In the genomic region with DNA sequence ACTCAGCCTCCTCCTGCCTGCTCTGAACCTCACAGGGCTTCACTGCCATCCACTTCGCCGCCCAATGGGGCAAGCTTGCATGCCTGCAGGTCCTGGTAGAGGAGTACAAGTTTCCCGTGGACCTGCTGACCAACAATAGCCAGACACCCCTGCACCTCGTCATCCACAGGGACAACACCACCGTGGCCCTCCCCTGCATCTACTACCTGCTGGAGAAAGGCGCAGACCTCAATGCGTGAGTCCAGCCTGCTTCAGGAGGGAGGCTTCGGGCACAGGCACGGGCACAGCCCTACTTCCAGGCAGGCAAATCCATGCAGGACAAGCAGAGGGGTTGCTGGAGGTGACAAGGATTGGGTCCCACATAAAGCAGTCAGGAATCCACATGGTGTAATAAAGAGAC, we compare ENCODE assay signal across 15 cellular contexts. TPM values are rescaled to one million over a fixed set of nuclear protein-coding genes. Genes with fewer than 3 reads are reported as not detected.
DNase-seq lines count a peak whose midpoint lies in the region; ATAC-seq and TF ChIP-seq lines count a peak whose summit lies in the region.
"Had no signal": no experiment of that assay in that cellular context is flagged by ENCODE, and none has a peak within 500 bp of the region (broad histone marks: within the 10 kb centered on the region; RNA-seq: fewer than 3 reads in every experiment).

No MANE protein-coding gene starts in this region.

- peak overlapping the region; percentile 87 to 91 for H3K27ac ChIP-seq in coronary artery
- H3K27ac ChIP-seq: PC-9 had no signal

- H3K4me3 ChIP-seq in coronary artery: no peak overlapping the region
- H3K4me3 ChIP-seq: PC-9 had no signal

- no peak overlapping the region for H3K27ac Mint-ChIP-seq in naive thymus-derived CD8-positive, alpha-beta T cell
- H3K27ac Mint-ChIP-seq in type B pancreatic cell: no peak overlapping the region
- H3K27ac Mint-ChIP-seq: activated CD4-positive, alpha-beta T cell treated with anti-CD3 and anti-CD28 coated beads, Interleukin-2, amount 10 ng/mL, durations not matched to agents 7 days and 5 days had no signal

- no peak for TF ChIP-seq CTCF in coronary artery (IDR thresholded peaks at IDR 0.05)
- no peak for TF ChIP-seq CTCF in type B pancreatic cell (conservative IDR thresholded peaks at IDR 0.05)

- DNase-seq in activated CD8-positive, alpha-beta memory T cell treated with anti-CD3 and anti-CD28 coated beads for 24 hours: peak; percentile 56
- no peak for DNase-seq in activated CD8-positive, alpha-beta memory T cell treated with anti-CD3 and anti-CD28 coated beads, Interleukin-2, amount 50 U/mL, for 48 hours
- DNase-seq in coronary artery (ENCODE audit: low spot score): peak; percentile 74
- DNase-seq in naive thymus-derived CD8-positive, alpha-beta T cell: no peak
- peak; percentile 56 for DNase-seq in type B pancreatic cell (ENCODE audit: extremely low spot score, unreplicated experiment)
- no peak for DNase-seq in NCI-H1417 (lab: John Stamatoyannopoulos, UW)
- no peak for DNase-seq in foreskin melanocyte
- DNase-seq in stimulated activated naive CD4-positive, alpha-beta T cell treated with Interleukin-2 at 50 U/mL for 16 hours (lab: John Stamatoyannopoulos, UW): no peak
- DNase-seq: activated CD4-positive, alpha-beta T cell treated with anti-CD3 and anti-CD28 coated beads, Interleukin-2, amount 10 ng/mL, durations not matched to agents 7 days and 5 days; activated effector memory CD4-positive, alpha-beta T cell treated with anti-CD3 and anti-CD28 coated beads, Interleukin-2, amount 50 U/mL, for 16 hours; kidney; MV-4-11; PC-9 had no signal

- peak overlapping the region; percentile 45 to 88 (median 67) for H3K4me3 Mint-ChIP-seq in naive thymus-derived CD8-positive, alpha-beta T cell
- H3K4me3 Mint-ChIP-seq in type B pancreatic cell: peak overlapping the region; percentile 66
- H3K4me3 Mint-ChIP-seq: activated CD4-positive, alpha-beta T cell treated with anti-CD3 and anti-CD28 coated beads, Interleukin-2, amount 10 ng/mL, durations not matched to agents 7 days and 5 days had no signal

- peaks cover 0 to 2% (median 0%) of the 10 kb centered on the region in 3 donors for H3K36me3 Mint-ChIP-seq in naive thymus-derived CD8-positive, alpha-beta T cell
- peaks cover 3% of the 10 kb centered on the region for H3K36me3 Mint-ChIP-seq in type B pancreatic cell

- H3K9me3 Mint-ChIP-seq in naive thymus-derived CD8-positive, alpha-beta T cell: no peaks in the 10 kb centered on the region
- H3K9me3 Mint-ChIP-seq in type B pancreatic cell: no peaks in the 10 kb centered on the region
- H3K9me3 Mint-ChIP-seq: activated CD4-positive, alpha-beta T cell treated with anti-CD3 and anti-CD28 coated beads, Interleukin-2, amount 10 ng/mL, durations not matched to agents 7 days and 5 days had no signal

- H3K27me3 Mint-ChIP-seq in naive thymus-derived CD8-positive, alpha-beta T cell: peaks cover 0 to 1% (median 0%) of the 10 kb centered on the region in 5 donors
- peaks cover 5% of the 10 kb centered on the region for H3K27me3 Mint-ChIP-seq in type B pancreatic cell

- H3K4me1 Mint-ChIP-seq in naive thymus-derived CD8-positive, alpha-beta T cell: peaks cover 13 to 29% (median 24%) of the 10 kb centered on the region in 4 donors
- peaks cover 19% of the 10 kb centered on the region for H3K4me1 Mint-ChIP-seq in type B pancreatic cell (ENCODE audit: unreplicated experiment)

- POLR2A ChIA-PET in naive thymus-derived CD8-positive, alpha-beta T cell (lab: Charles Lee): interaction anchor here (0.7 to 2.0 kb wide), 4 partner anchors 14 to 595 kb away, joined by 3 to 9 read pairs (median 5); partner anchors contain the start of gene NAGK

- ATAC-seq in naive thymus-derived CD8-positive, alpha-beta T cell: no peak

RNA-seq across cellular contexts. Expression of gene ANKRD53, which starts 1.2 kb away (rescaled TPM):
- 1 to 10 TPM; 1.3 to 1.6 TPM for total RNA-seq in naive thymus-derived CD8-positive, alpha-beta T cell
- polyA plus RNA-seq in naive thymus-derived CD8-positive, alpha-beta T cell: not detected
- 0.55 and 0.72 TPM in 2 replicates for total RNA-seq in type B pancreatic cell (ENCODE audit: low replicate concordance)
- total RNA-seq: Daoy, H7, PC-9 had no signal

RNA-seq across cellular contexts. Expression of gene TEX261, which starts 15.0 kb away (rescaled TPM):
- total RNA-seq in naive thymus-derived CD8-positive, alpha-beta T cell: 10 to 100 TPM; 58.1 to 63.1 TPM
- 10 to 100 TPM; 33.7 to 40.6 (median 39.9) TPM for polyA plus RNA-seq in naive thymus-derived CD8-positive, alpha-beta T cell
- total RNA-seq in type B pancreatic cell (ENCODE audit: low replicate concordance): 46.1 and 50.0 TPM in 2 replicates

RNA-seq across cellular contexts. Expression of gene ATP6V1B1, which starts 43.9 kb away (rescaled TPM):
- not detected for total RNA-seq in naive thymus-derived CD8-positive, alpha-beta T cell
- not detected for polyA plus RNA-seq in naive thymus-derived CD8-positive, alpha-beta T cell
- total RNA-seq in type B pancreatic cell (ENCODE audit: low replicate concordance): 6.3 and 8.6 TPM in 2 replicates
- total RNA-seq: activated CD4-positive, alpha-beta T cell treated with anti-CD3 and anti-CD28 coated beads, Interleukin-2, amount 10 ng/mL, durations not matched to agents 7 days and 5 days had no signal

Comparison
In these comparisons a context has a peak if more than half of its experiments do, and no peak if none do; other contexts are left out.
1. DNase-seq: peak in activated CD8-positive, alpha-beta memory T cell treated with anti-CD3 and anti-CD28 coated beads for 24 hours (single experiment), coronary artery (single experiment) and type B pancreatic cell (single experiment); none in activated CD8-positive, alpha-beta memory T cell treated with anti-CD3 and anti-CD28 coated beads, Interleukin-2, amount 50 U/mL, for 48 hours (single experiment), naive thymus-derived CD8-positive, alpha-beta T cell (0 of 10), NCI-H1417 (0 of 3), foreskin melanocyte (single experiment) and stimulated activated naive CD4-positive, alpha-beta T cell treated with Interleukin-2 at 50 U/mL for 16 hours (single experiment).